ENCODE assay signal across 8 cellular contexts in the genomic region with DNA sequence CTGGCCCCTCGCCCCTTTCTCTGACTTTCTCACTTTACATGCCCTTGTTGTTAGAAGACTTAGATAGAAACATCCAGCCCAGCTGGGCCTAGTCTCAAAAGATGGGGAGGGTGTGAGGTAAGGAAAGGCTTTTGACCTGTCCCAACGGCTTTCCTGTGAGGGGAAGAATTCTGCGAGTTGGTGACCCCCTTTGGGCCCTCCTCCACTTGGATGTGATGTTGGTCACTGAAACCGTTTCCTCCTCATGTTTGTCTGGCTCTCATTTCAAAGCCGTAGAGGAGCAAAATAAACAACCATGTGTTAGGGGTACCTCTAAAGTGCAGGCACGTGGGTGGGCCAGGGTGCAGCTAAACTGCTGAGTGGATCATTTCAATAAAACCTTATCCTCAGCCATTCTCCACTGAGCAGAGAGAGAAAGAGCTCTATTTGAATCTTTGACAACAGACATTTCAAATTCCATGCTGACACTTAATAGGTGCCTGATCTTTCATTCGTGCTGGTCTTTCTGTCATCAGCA.
DNase-seq lines count a peak whose midpoint lies in the region; ATAC-seq, FAIRE-seq and TF ChIP-seq lines count a peak whose summit lies in the region.

No MANE protein-coding gene starts in this region.

- H2AFZ ChIP-seq in astrocyte (ENCODE audit: low read depth, low read length) = peak overlapping the region; percentile 93

- H3K4me1 ChIP-seq in astrocyte (ENCODE audit: insufficient read depth, low read length) (peaks cover 19% of the 10 kb centered on the region), lung (ENCODE audit: control insufficient read depth in 2 of 2, insufficient read depth in 2 of 2, low read length in 2 of 2) (peaks cover 4 to 10% of the 10 kb centered on the region in 2 donors), thymus (ENCODE audit: control insufficient read depth, insufficient read depth, low read length) (peaks cover 23% of the 10 kb centered on the region)

- no peaks in the 10 kb centered on the region for H3K27me3 Mint-ChIP-seq in astrocyte (ENCODE audit: low read depth, unreplicated experiment)

- 17% methylated on average over 7 of the region's 7 CpGs for WGBS in lung, 2 donors
- WGBS in thymus = 31% methylated on average over 7 of the region's 7 CpGs

- no peak for FAIRE-seq in astrocyte (lab: Jason Lieb, UNC)

- peak overlapping the region; percentile 90 for H3K4me3 Mint-ChIP-seq in astrocyte (ENCODE audit: unreplicated experiment)

- H4K20me1 ChIP-seq in astrocyte (ENCODE audit: insufficient read depth, low read length) = peaks cover 26% of the 10 kb centered on the region

- peak overlapping the region; percentile 69 for H3K4me3 ChIP-seq in astrocyte (ENCODE audit: insufficient read depth, low read depth, low read length)
- peak overlapping the region; percentile 50 for H3K4me3 ChIP-seq in lung
- H3K4me3 ChIP-seq in thymus (ENCODE audit: low read length) = peak overlapping the region; percentile 98

- H3K4me1 Mint-ChIP-seq in astrocyte (ENCODE audit: low read depth, unreplicated experiment) = peaks cover 17% of the 10 kb centered on the region

- no peaks in the 10 kb centered on the region for H3K9me3 Mint-ChIP-seq in astrocyte (ENCODE audit: unreplicated experiment)

- H3K27ac ChIP-seq in astrocyte (ENCODE audit: low read depth, low read length) (peak overlapping the region; percentile 83), lung (ENCODE audit: low read depth in 1 of 2, low read length in 1 of 2) (peak overlapping the region; percentile 92 to 93), thymus (ENCODE audit: low read depth) (peak overlapping the region; percentile 94)

- H3K36me3 ChIP-seq in astrocyte (ENCODE audit: insufficient read depth, low read length) (no peaks in the 10 kb centered on the region), lung (ENCODE audit: control insufficient read depth in 2 of 2, insufficient read depth in 2 of 2, low read length in 2 of 2) (peaks cover 0 to 1% of the 10 kb centered on the region in 2 donors), thymus (ENCODE audit: control insufficient read depth, insufficient read depth) (no peaks in the 10 kb centered on the region)

- H3K9me3 ChIP-seq in astrocyte (ENCODE audit: insufficient read depth, low read depth, low read length) (no peaks in the 10 kb centered on the region), lung (ENCODE audit: control insufficient read depth in 2 of 2, insufficient read depth in 1 of 2, low read length in 1 of 2) (no peaks in the 10 kb centered on the region), thymus (ENCODE audit: control insufficient read depth) (no peaks in the 10 kb centered on the region)

- H3K9ac ChIP-seq in astrocyte (ENCODE audit: low read length) = peak overlapping the region; percentile 89

- ATAC-seq in lung (ENCODE audit: insufficient read depth, low FRiP score) (no peak), GM19395 (IDR thresholded peaks at IDR 0.05; ENCODE audit: unreplicated experiment) (no peak), GM19397 (IDR thresholded peaks at IDR 0.05; ENCODE audit: unreplicated experiment) (no peak), GM18861 (IDR thresholded peaks at IDR 0.05; ENCODE audit: unreplicated experiment) (no peak)

- H3K27me3 ChIP-seq in astrocyte (ENCODE audit: insufficient read depth, low read length) (no peaks in the 10 kb centered on the region), lung (ENCODE audit: control insufficient read depth, insufficient read depth) (no peaks in the 10 kb centered on the region), thymus (ENCODE audit: control insufficient read depth, insufficient read depth) (no peaks in the 10 kb centered on the region)

- H3K4me2 ChIP-seq in astrocyte (ENCODE audit: low read length) = peak overlapping the region; percentile 96

- peaks cover 34% of the 10 kb centered on the region for H3K79me2 ChIP-seq in astrocyte (ENCODE audit: insufficient read depth, low read length)

- H3K36me3 Mint-ChIP-seq in astrocyte (ENCODE audit: low read depth, unreplicated experiment) = no peaks in the 10 kb centered on the region

- DNase-seq in activated effector memory CD4-positive, alpha-beta T cell treated with Interleukin-2 at 50 U/mL for 16 hours = peak; percentile 8
- no peak for DNase-seq in activated effector memory CD4-positive, alpha-beta T cell treated with anti-CD3 and anti-CD28 coated beads, Interleukin-2, amount 50 U/mL, for 16 hours
- DNase-seq in astrocyte (ENCODE audit: low read depth) (no peak), lung (ENCODE audit: low spot score) (no peak)

- TF ChIP-seq CTCF in astrocyte (IDR thresholded peaks at IDR 0.05; ENCODE audit: insufficient read depth, low read depth, low read length) = no peak
- TF ChIP-seq CTCF in lung (IDR thresholded peaks at IDR 0.05; ENCODE audit: control extremely low read depth, extremely low read depth) = no peak

- H3K27ac Mint-ChIP-seq in astrocyte (ENCODE audit: unreplicated experiment) = peak overlapping the region; percentile 95
